ENCODE assay signal across 9 cellular contexts in genomic region chr7:99109108-99110051, GRCh38. TPM values are rescaled to one million over a fixed set of nuclear protein-coding genes. Genes with fewer than 3 reads are reported as not detected.
DNase-seq lines count a peak whose midpoint lies in the region; ATAC-seq lines count a peak whose summit lies in the region.
"Had no signal": no experiment of that assay in that cellular context is flagged by ENCODE, and none has a peak within 500 bp of the region (broad histone marks: within the 10 kb centered on the region; RNA-seq: fewer than 3 reads in every experiment).

No MANE protein-coding gene starts in this region.

- peaks cover 22% of the 10 kb centered on the region for H3K4me1 ChIP-seq in CD4-positive, CD25-positive, alpha-beta regulatory T cell (ENCODE audit: control insufficient read depth, insufficient read depth, low read length, poor library complexity, severe bottlenecking)

- peak in 1 of 2 donors; percentile 50 for ATAC-seq in CD4-positive, CD25-positive, alpha-beta regulatory T cell (ENCODE audit: low read depth in 2 of 2)
- ATAC-seq in naive B cell (ENCODE audit: low read depth in 2 of 2), result peak; percentile 63 to 64

- H3K9me3 ChIP-seq in CD4-positive, CD25-positive, alpha-beta regulatory T cell (ENCODE audit: control insufficient read depth in 2 of 2, low read length in 2 of 2), result no peaks in the 10 kb centered on the region
- H3K9me3 ChIP-seq: SJSA1 had no signal

- no peak overlapping the region for H3K27ac ChIP-seq in CD4-positive, CD25-positive, alpha-beta regulatory T cell (ENCODE audit: insufficient read depth, low read length, poor library complexity, severe bottlenecking)
- peak overlapping the region; percentile 92 for H3K27ac ChIP-seq in caudate nucleus (ENCODE audit: low read depth, low read length)
- H3K27ac ChIP-seq: SJSA1 had no signal

- H3K27ac Mint-ChIP-seq in CD4-positive, CD25-positive, alpha-beta regulatory T cell, result no peak overlapping the region
- peak overlapping the region in 5 of 6 donors; percentile 16 to 88 (median 22) for H3K27ac Mint-ChIP-seq in naive B cell

- peaks cover 0 to 6% (median under 1%) of the 10 kb centered on the region in 7 donors for H3K9me3 Mint-ChIP-seq in CD4-positive, CD25-positive, alpha-beta regulatory T cell
- H3K9me3 Mint-ChIP-seq in naive B cell, result peaks cover 0 to 4% (median 2%) of the 10 kb centered on the region in 7 donors

- peaks cover 6% of the 10 kb centered on the region for H3K36me3 Mint-ChIP-seq in CD4-positive, CD25-positive, alpha-beta regulatory T cell
- peaks cover 3 to 4% of the 10 kb centered on the region in 2 donors for H3K36me3 Mint-ChIP-seq in naive B cell

- H3K4me3 ChIP-seq in CD4-positive, CD25-positive, alpha-beta regulatory T cell (ENCODE audit: low read depth, low read length), result no peak overlapping the region
- H3K4me3 ChIP-seq: SJSA1 had no signal

- H3K27me3 ChIP-seq in CD4-positive, CD25-positive, alpha-beta regulatory T cell (ENCODE audit: control insufficient read depth, insufficient read depth, low read length), result no peaks in the 10 kb centered on the region
- H3K27me3 ChIP-seq: SJSA1 had no signal

- no peaks in the 10 kb centered on the region for H3K27me3 Mint-ChIP-seq in CD4-positive, CD25-positive, alpha-beta regulatory T cell
- H3K27me3 Mint-ChIP-seq in naive B cell, result no peaks in the 10 kb centered on the region

- no peaks in the 10 kb centered on the region for H3K36me3 ChIP-seq in CD4-positive, CD25-positive, alpha-beta regulatory T cell (ENCODE audit: control insufficient read depth, insufficient read depth, low read length)
- H3K36me3 ChIP-seq: SJSA1 had no signal

- H3K4me1 Mint-ChIP-seq in CD4-positive, CD25-positive, alpha-beta regulatory T cell, result peaks cover 46 to 65% (median 64%) of the 10 kb centered on the region in 4 donors
- peaks cover 53 to 58% (median 56%) of the 10 kb centered on the region in 3 donors for H3K4me1 Mint-ChIP-seq in naive B cell

- peak overlapping the region in 3 of 4 donors; percentile 20 to 24 (median 22) for H3K4me3 Mint-ChIP-seq in CD4-positive, CD25-positive, alpha-beta regulatory T cell
- peak overlapping the region in 5 of 8 donors; percentile 44 to 81 (median 59) for H3K4me3 Mint-ChIP-seq in naive B cell

- DNase-seq in CD4-positive, CD25-positive, alpha-beta regulatory T cell, result peak in 1 of 3 donors; percentile 29
- DNase-seq in NCI-H2171 treated with DMSO at 0.1 percent for 48 hours (lab: John Stamatoyannopoulos, UW), result peak; percentile 91
- DNase-seq in caudate nucleus (lab: John Stamatoyannopoulos, UW), result peak in 3 of 61 donors; percentile 13 to 30 (median 14)
- no peak for DNase-seq in naive B cell
- DNase-seq in SK-N-DZ (ENCODE audit: low spot score), result no peak
- DNase-seq in NCI-H2107 treated with DMSO at 0.1 percent for 48 hours (lab: John Stamatoyannopoulos, UW; ENCODE audit: unreplicated experiment), result no peak
- no peak for DNase-seq in germinal center (ENCODE audit: low spot score)
- no peak for DNase-seq in SHP77 (lab: John Stamatoyannopoulos, UW)

RNA-seq across cellular contexts. Expression of gene SMURF1, which starts 34.5 kb away (rescaled TPM):
- total RNA-seq in CD4-positive, CD25-positive, alpha-beta regulatory T cell, result 35.3 TPM
- polyA plus RNA-seq in CD4-positive, CD25-positive, alpha-beta regulatory T cell, result 1 to 10 TPM; 1.3 to 2.1 (median 1.6) TPM
- polyA plus RNA-seq in naive B cell (ENCODE audit: low read depth in 6 of 6), result 1 to 10 TPM in 5 of 6 donors, under 1 TPM in 1; 0.82 to 3.3 (median 1.7) TPM
- polyA plus RNA-seq in SK-N-DZ (2014; cell fraction: cytosol; rRNA removed), result 8.2 and 8.9 TPM in 2 replicates
- polyA plus RNA-seq in SK-N-DZ (2014; cell fraction: nucleus; rRNA removed), result 10.1 and 12.1 TPM in 2 replicates

Comparison
In these comparisons a context has a peak if more than half of its experiments do, and no peak if none do; other contexts are left out.
1. H3K27ac Mint-ChIP-seq: peak in naive B cell (5 of 6); none in CD4-positive, CD25-positive, alpha-beta regulatory T cell (0 of 3).